Comparison of ENCODE assay signal across 1 cellular context in genomic region chr6:26199057-26199772, GRCh38.
TF ChIP-seq lines count a peak whose summit lies in the region.

No MANE protein-coding gene starts in this region.

TF ChIP-seq in HepG2, 621 proteins besides CTCF, POLR2A, EP300 and RAD21 (continued from another document and continues in another):
- TF ChIP-seq, protein P1, sequence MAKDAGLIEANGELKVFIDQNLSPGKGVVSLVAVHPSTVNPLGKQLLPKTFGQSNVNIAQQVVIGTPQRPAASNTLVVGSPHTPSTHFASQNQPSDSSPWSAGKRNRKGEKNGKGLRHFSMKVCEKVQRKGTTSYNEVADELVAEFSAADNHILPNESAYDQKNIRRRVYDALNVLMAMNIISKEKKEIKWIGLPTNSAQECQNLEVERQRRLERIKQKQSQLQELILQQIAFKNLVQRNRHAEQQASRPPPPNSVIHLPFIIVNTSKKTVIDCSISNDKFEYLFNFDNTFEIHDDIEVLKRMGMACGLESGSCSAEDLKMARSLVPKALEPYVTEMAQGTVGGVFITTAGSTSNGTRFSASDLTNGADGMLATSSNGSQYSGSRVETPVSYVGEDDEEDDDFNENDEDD (CRISPR knock-in tag; IDR thresholded peaks at IDR 0.05; ENCODE audit: borderline replicate concordance), result no peak; the same call in 1 of the 2 replicates
- TF ChIP-seq POLR2AphosphoS2 (IDR thresholded peaks at IDR 0.05; ENCODE audit: low read depth, low read length) (peak; percentile 87), THAP8 (CRISPR knock-in tag; IDR thresholded peaks at IDR 0.05; ENCODE audit: borderline replicate concordance) (no peak), EZH2 (conservative IDR thresholded peaks at IDR 0.05; ENCODE audit: low read depth, low read length) (no peak), CEBPB (IDR thresholded peaks at IDR 0.05; ENCODE audit: borderline replicate concordance, low read depth, low read length) (peak; percentile 79; the same call in 1 of the 2 replicates), ZNF251 (CRISPR knock-in tag; IDR thresholded peaks at IDR 0.05) (no peak), ZNF382 (CRISPR knock-in tag; IDR thresholded peaks at IDR 0.05; ENCODE audit: borderline replicate concordance) (no peak), ZBTB42 (CRISPR knock-in tag; IDR thresholded peaks at IDR 0.05) (0 out of 2 replicates have a peak, but pooled peaks have one; percentile 29), GATA4 (IDR thresholded peaks at IDR 0.05; ENCODE audit: borderline replicate concordance, low read depth) (0 out of 2 replicates have a peak, but pooled peaks have one; percentile 69), HMGA1 (CRISPR knock-in tag; conservative IDR thresholded peaks at IDR 0.05) (no peak), GABPB1 (CRISPR knock-in tag; IDR thresholded peaks at IDR 0.05) (peak; percentile 65; the same call in 1 of the 2 replicates), FOSL2 (CRISPR knock-in tag; IDR thresholded peaks at IDR 0.05) (peak; percentile 23; the same call in 1 of the 2 replicates), U2AF1 (optimal IDR thresholded peaks at IDR 0.05; ENCODE audit: low read depth, low read length) (peak; percentile 14), ETV6 (CRISPR knock-in tag; conservative IDR thresholded peaks at IDR 0.05) (no peak; the same call in 1 of the 2 replicates), ZNF768 (CRISPR knock-in tag; IDR thresholded peaks at IDR 0.05) (peak; percentile 79), ZNF746 (CRISPR knock-in tag; IDR thresholded peaks at IDR 0.05) (0 out of 2 replicates have a peak, but pooled peaks have one; percentile 52), ZNF713 (CRISPR knock-in tag; IDR thresholded peaks at IDR 0.05) (no peak), CSRNP1 (CRISPR knock-in tag; IDR thresholded peaks at IDR 0.05) (peak; percentile 62), ZNF451 (CRISPR knock-in tag; IDR thresholded peaks at IDR 0.05) (no peak), POGZ (CRISPR knock-in tag; IDR thresholded peaks at IDR 0.05) (peak; percentile 53; the same call in 1 of the 2 replicates), ZBTB7A (CRISPR knock-in tag; IDR thresholded peaks at IDR 0.05) (no peak), ZNF569 (CRISPR knock-in tag; IDR thresholded peaks at IDR 0.05; ENCODE audit: borderline replicate concordance) (no peak), TCF7L2 (IDR thresholded peaks at IDR 0.05; ENCODE audit: low read depth, low read length) (no peak), ATRX (CRISPR knock-in tag; IDR thresholded peaks at IDR 0.05; ENCODE audit: borderline replicate concordance) (no peak), ZBTB33 (CRISPR knock-in tag; IDR thresholded peaks at IDR 0.05) (no peak), ZNF674 (CRISPR knock-in tag; IDR thresholded peaks at IDR 0.05; ENCODE audit: low read depth) (no peak), NCOA5 (CRISPR knock-in tag; IDR thresholded peaks at IDR 0.05) (0 out of 2 replicates have a peak, but pooled peaks have one; percentile 19), ZNF670 (CRISPR knock-in tag; IDR thresholded peaks at IDR 0.05; ENCODE audit: borderline replicate concordance) (peak; percentile 94), CREM (IDR thresholded peaks at IDR 0.05) (peak; percentile 34; the same call in 1 of the 2 replicates), CREM (CRISPR knock-in tag; IDR thresholded peaks at IDR 0.05) (no peak), SIN3A (IDR thresholded peaks at IDR 0.05; ENCODE audit: borderline replicate concordance, low read depth, low read length) (peak; percentile 52; the same call in 1 of the 2 replicates), ADNP (CRISPR knock-in tag; IDR thresholded peaks at IDR 0.05) (no peak), NFKBIZ (CRISPR knock-in tag; IDR thresholded peaks at IDR 0.05) (peak; percentile 69; the same call in 1 of the 2 replicates), GTF3A (CRISPR knock-in tag; conservative IDR thresholded peaks at IDR 0.05) (no peak), KDM4B (CRISPR knock-in tag; IDR thresholded peaks at IDR 0.05) (no peak), ZNF383 (CRISPR knock-in tag; IDR thresholded peaks at IDR 0.05; ENCODE audit: borderline replicate concordance) (no peak), ZNF841 (CRISPR knock-in tag; IDR thresholded peaks at IDR 0.05; ENCODE audit: borderline replicate concordance) (no peak), ATF7 (IDR thresholded peaks at IDR 0.05) (no peak), ATF7 (CRISPR knock-in tag; IDR thresholded peaks at IDR 0.05) (no peak)
- TF ChIP-seq, protein P2, sequence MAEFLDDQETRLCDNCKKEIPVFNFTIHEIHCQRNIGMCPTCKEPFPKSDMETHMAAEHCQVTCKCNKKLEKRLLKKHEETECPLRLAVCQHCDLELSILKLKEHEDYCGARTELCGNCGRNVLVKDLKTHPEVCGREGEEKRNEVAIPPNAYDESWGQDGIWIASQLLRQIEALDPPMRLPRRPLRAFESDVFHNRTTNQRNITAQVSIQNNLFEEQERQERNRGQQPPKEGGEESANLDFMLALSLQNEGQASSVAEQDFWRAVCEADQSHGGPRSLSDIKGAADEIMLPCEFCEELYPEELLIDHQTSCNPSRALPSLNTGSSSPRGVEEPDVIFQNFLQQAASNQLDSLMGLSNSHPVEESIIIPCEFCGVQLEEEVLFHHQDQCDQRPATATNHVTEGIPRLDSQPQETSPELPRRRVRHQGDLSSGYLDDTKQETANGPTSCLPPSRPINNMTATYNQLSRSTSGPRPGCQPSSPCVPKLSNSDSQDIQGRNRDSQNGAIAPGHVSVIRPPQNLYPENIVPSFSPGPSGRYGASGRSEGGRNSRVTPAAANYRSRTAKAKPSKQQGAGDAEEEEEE (CRISPR knock-in tag; IDR thresholded peaks at IDR 0.05; ENCODE audit: borderline replicate concordance), result peak; percentile 28; the same call in 1 of the 2 replicates
- TF ChIP-seq, protein P3, sequence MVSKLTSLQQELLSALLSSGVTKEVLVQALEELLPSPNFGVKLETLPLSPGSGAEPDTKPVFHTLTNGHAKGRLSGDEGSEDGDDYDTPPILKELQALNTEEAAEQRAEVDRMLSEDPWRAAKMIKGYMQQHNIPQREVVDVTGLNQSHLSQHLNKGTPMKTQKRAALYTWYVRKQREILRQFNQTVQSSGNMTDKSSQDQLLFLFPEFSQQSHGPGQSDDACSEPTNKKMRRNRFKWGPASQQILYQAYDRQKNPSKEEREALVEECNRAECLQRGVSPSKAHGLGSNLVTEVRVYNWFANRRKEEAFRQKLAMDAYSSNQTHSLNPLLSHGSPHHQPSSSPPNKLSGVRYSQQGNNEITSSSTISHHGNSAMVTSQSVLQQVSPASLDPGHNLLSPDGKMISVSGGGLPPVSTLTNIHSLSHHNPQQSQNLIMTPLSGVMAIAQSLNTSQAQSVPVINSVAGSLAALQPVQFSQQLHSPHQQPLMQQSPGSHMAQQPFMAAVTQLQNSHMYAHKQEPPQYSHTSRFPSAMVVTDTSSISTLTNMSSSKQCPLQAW (CRISPR knock-in tag; IDR thresholded peaks at IDR 0.05), result peak; percentile 44
- TF ChIP-seq, protein P4, sequence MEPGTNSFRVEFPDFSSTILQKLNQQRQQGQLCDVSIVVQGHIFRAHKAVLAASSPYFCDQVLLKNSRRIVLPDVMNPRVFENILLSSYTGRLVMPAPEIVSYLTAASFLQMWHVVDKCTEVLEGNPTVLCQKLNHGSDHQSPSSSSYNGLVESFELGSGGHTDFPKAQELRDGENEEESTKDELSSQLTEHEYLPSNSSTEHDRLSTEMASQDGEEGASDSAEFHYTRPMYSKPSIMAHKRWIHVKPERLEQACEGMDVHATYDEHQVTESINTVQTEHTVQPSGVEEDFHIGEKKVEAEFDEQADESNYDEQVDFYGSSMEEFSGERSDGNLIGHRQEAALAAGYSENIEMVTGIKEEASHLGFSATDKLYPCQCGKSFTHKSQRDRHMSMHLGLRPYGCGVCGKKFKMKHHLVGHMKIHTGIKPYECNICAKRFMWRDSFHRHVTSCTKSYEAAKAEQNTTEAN (CRISPR knock-in tag; conservative IDR thresholded peaks at IDR 0.05), result peak; percentile 25; the same call in 1 of the 2 replicates
- TF ChIP-seq, protein P5, sequence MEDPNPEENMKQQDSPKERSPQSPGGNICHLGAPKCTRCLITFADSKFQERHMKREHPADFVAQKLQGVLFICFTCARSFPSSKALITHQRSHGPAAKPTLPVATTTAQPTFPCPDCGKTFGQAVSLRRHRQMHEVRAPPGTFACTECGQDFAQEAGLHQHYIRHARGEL (CRISPR knock-in tag; IDR thresholded peaks at IDR 0.05), result no peak
- TF ChIP-seq, protein P6, sequence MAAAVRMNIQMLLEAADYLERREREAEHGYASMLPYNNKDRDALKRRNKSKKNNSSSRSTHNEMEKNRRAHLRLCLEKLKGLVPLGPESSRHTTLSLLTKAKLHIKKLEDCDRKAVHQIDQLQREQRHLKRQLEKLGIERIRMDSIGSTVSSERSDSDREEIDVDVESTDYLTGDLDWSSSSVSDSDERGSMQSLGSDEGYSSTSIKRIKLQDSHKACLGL (CRISPR knock-in tag; IDR thresholded peaks at IDR 0.05), result 0 out of 2 replicates have a peak, but pooled peaks have one; percentile 43
- TF ChIP-seq, protein P7, sequence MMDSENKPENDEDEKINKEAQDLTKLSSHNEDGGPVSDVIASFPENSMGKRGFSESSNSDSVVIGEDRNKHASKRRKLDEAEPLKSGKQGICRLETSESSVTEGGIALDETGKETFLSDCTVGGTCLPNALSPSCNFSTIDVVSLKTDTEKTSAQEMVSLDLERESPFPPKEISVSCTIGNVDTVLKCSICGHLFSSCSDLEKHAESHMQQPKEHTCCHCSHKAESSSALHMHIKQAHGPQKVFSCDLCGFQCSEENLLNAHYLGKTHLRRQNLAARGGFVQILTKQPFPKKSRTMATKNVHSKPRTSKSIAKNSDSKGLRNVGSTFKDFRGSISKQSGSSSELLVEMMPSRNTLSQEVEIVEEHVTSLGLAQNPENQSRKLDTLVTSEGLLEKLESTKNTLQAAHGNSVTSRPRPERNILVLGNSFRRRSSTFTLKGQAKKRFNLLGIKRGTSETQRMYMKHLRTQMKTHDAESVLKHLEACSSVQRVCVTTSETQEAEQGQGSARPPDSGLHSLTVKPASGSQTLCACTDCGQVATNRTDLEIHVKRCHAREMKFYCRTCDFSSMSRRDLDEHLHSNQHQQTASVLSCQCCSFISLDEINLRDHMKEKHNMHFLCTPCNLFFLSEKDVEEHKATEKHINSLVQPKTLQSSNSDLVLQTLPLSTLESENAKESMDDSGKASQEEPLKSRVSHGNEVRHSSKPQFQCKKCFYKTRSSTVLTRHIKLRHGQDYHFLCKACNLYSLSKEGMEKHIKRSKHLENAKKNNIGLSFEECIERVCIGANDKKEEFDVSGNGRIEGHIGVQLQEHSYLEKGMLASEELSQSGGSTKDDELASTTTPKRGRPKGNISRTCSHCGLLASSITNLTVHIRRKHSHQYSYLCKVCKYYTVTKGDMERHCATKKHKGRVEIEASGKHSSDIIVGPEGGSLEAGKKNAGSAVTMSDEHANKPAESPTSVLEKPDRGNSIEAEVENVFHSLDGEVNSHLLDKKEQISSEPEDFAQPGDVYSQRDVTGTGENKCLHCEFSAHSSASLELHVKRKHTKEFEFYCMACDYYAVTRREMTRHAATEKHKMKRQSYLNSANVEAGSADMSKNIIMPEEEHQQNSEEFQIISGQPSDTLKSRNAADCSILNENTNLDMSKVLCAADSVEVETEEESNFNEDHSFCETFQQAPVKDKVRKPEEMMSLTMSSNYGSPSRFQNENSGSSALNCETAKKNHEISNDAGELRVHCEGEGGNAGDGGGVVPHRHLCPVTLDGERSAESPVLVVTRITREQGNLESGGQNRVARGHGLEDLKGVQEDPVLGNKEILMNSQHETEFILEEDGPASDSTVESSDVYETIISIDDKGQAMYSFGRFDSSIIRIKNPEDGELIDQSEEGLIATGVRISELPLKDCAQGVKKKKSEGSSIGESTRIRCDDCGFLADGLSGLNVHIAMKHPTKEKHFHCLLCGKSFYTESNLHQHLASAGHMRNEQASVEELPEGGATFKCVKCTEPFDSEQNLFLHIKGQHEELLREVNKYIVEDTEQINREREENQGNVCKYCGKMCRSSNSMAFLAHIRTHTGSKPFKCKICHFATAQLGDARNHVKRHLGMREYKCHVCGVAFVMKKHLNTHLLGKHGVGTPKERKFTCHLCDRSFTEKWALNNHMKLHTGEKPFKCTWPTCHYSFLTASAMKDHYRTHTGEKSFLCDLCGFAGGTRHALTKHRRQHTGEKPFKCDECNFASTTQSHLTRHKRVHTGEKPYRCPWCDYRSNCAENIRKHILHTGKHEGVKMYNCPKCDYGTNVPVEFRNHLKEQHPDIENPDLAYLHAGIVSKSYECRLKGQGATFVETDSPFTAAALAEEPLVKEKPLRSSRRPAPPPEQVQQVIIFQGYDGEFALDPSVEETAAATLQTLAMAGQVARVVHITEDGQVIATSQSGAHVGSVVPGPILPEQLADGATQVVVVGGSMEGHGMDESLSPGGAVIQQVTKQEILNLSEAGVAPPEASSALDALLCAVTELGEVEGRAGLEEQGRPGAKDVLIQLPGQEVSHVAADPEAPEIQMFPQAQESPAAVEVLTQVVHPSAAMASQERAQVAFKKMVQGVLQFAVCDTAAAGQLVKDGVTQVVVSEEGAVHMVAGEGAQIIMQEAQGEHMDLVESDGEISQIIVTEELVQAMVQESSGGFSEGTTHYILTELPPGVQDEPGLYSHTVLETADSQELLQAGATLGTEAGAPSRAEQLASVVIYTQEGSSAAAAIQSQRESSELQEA (CRISPR knock-in tag; IDR thresholded peaks at IDR 0.05; ENCODE audit: not compliant biosample characterization), result no peak
